8 cellular contexts compared by ENCODE assay signal in genomic region chr20:59031326-59032022, GRCh38. TPM values are rescaled to one million over a fixed set of nuclear protein-coding genes. Genes with fewer than 3 reads are reported as not detected.
A peak's percentile ranks its signal among the peaks of the same experiment; 100 is the strongest.
DNase-seq lines count a peak whose midpoint lies in the region; ATAC-seq and TF ChIP-seq lines count a peak whose summit lies in the region.

No MANE protein-coding gene starts in this region.

- H4K8ac ChIP-seq in neuronal stem cell (ENCODE audit: low read depth, low read length) = no peak overlapping the region

- DNase-seq in NCI-H1092 treated with DMSO at 0.1 percent for 48 hours (lab: John Stamatoyannopoulos, UW) (peak; percentile 45), NCI-H1092 (lab: John Stamatoyannopoulos, UW) (no peak), neuronal stem cell (ENCODE audit: low spot score) (no peak), H4 (ENCODE audit: low spot score) (no peak), NCI-H1694 (lab: John Stamatoyannopoulos, UW) (no peak)
- peak in 2 of 3 donors; percentile 11 to 23 for DNase-seq in effector memory CD4-positive, alpha-beta T cell

- WGBS in neuronal stem cell (ENCODE audit: extremely low coverage in 2 of 2, insufficient read length in 2 of 2, insufficient replicate concordance in 1 of 2), 2 donors = no CpG with 5 or more reads among the region's 18 CpGs

- H4K91ac ChIP-seq in neuronal stem cell (ENCODE audit: low read depth, low read length, poor library complexity) = peak overlapping the region; percentile 56

- ATAC-seq in GM18498 (IDR thresholded peaks at IDR 0.05; ENCODE audit: unreplicated experiment) = no peak

- H3K4me1 ChIP-seq in OCI-LY1 (ENCODE audit: insufficient read depth, low read length, severe bottlenecking) (peaks cover 44% of the 10 kb centered on the region), neuronal stem cell (ENCODE audit: control insufficient read depth in 2 of 2, insufficient read depth in 1 of 2, low read depth in 1 of 2, low read length in 2 of 2) (peaks cover 4 to 49% of the 10 kb centered on the region in 2 donors)
- H3K4me1 ChIP-seq in effector memory CD4-positive, alpha-beta T cell (ENCODE audit: control insufficient read depth, insufficient read depth, low read length, poor library complexity, severe bottlenecking) = peaks cover 24% of the 10 kb centered on the region

- H2BK12ac ChIP-seq in neuronal stem cell (ENCODE audit: low read length) = no peak overlapping the region

- H3K27ac ChIP-seq in OCI-LY1 (ENCODE audit: low read depth, low read length, poor library complexity, severe bottlenecking) (peak overlapping the region; percentile 50), neuronal stem cell (replicated peaks; ENCODE audit: low read length) (no peak overlapping the region)
- H3K27ac ChIP-seq in effector memory CD4-positive, alpha-beta T cell (ENCODE audit: insufficient read depth, low read length, poor library complexity, severe bottlenecking) = peak overlapping the region; percentile 84

- no peaks in the 10 kb centered on the region for H3K9me2 ChIP-seq in OCI-LY1 (ENCODE audit: low read depth, low read length)

- H3K9ac ChIP-seq in OCI-LY1 (ENCODE audit: low read length) (peak overlapping the region; percentile 97), neuronal stem cell (ENCODE audit: low read depth, low read length, poor library complexity) (peak overlapping the region; percentile 99)

- H3K4me3 ChIP-seq in OCI-LY1 (ENCODE audit: low read depth, low read length, poor library complexity, severe bottlenecking) (peak overlapping the region; percentile 93), neuronal stem cell (ENCODE audit: low read length in 2 of 2) (peak overlapping the region; percentile 81 to 97)
- H3K4me3 ChIP-seq in effector memory CD4-positive, alpha-beta T cell (ENCODE audit: insufficient read depth, low read depth, low read length, poor library complexity, severe bottlenecking) = peak overlapping the region; percentile 87

- no peak for TF ChIP-seq CTCF in OCI-LY1 (IDR thresholded peaks at IDR 0.05; ENCODE audit: low read length)

- 0 out of 2 replicates have a peak, but pooled peaks cover 3% of the 10 kb centered on the region for H4K20me1 ChIP-seq in OCI-LY1 (ENCODE audit: insufficient read depth, low read length)

- H3K36me3 ChIP-seq in OCI-LY1 (ENCODE audit: insufficient read depth, low read length) (peaks cover 87% of the 10 kb centered on the region), neuronal stem cell (replicated peaks in 1 of 2; ENCODE audit: control insufficient read depth in 2 of 2, insufficient read depth in 2 of 2, low read length in 2 of 2) (peaks cover 19 to 80% of the 10 kb centered on the region in 2 donors)
- H3K36me3 ChIP-seq in effector memory CD4-positive, alpha-beta T cell (ENCODE audit: control insufficient read depth, insufficient read depth, low read length) = peaks cover 40% of the 10 kb centered on the region

- no peak overlapping the region for H2BK15ac ChIP-seq in neuronal stem cell (ENCODE audit: low read length)

- H3K79me2 ChIP-seq in OCI-LY1 (ENCODE audit: insufficient read depth, low read length) = peaks cover 48% of the 10 kb centered on the region

- H3F3A ChIP-seq in OCI-LY1 (ENCODE audit: insufficient read depth, low read length) = peaks cover 13% of the 10 kb centered on the region

- H3K27me3 ChIP-seq in OCI-LY1 (ENCODE audit: insufficient read depth, low read length) (no peaks in the 10 kb centered on the region), neuronal stem cell (ENCODE audit: control insufficient read depth in 3 of 3, insufficient read depth in 3 of 3, low read depth in 1 of 3, low read length in 3 of 3) (no peaks in the 10 kb centered on the region)
- H3K27me3 ChIP-seq in effector memory CD4-positive, alpha-beta T cell (replicated peaks; ENCODE audit: control insufficient read depth, insufficient read depth, low read length, poor library complexity, severe bottlenecking) = no peaks in the 10 kb centered on the region

- peak overlapping the region; percentile 97 for H3K14ac ChIP-seq in neuronal stem cell (ENCODE audit: low read length)

- H2AFZ ChIP-seq in OCI-LY1 (ENCODE audit: low read length) (no peak overlapping the region), neuronal stem cell (ENCODE audit: low read length) (peak overlapping the region; percentile 90)

- H2BK5ac ChIP-seq in neuronal stem cell (ENCODE audit: low read length) = peak overlapping the region; percentile 87

- peaks cover 4% of the 10 kb centered on the region for H3K79me1 ChIP-seq in neuronal stem cell (ENCODE audit: low read depth, low read length)

- H2BK120ac ChIP-seq in neuronal stem cell (ENCODE audit: low read depth, low read length) = no peak overlapping the region

- H3K4ac ChIP-seq in neuronal stem cell (ENCODE audit: low read length) = no peak overlapping the region

- peak overlapping the region; percentile 89 for H2AK5ac ChIP-seq in neuronal stem cell (ENCODE audit: low read depth, low read length)

- H3K4me2 ChIP-seq in OCI-LY1 (ENCODE audit: low read length) = peak overlapping the region; percentile 100
- peak overlapping the region; percentile 70 for H3K4me2 ChIP-seq in neuronal stem cell (ENCODE audit: insufficient read depth, low read length, poor library complexity, severe bottlenecking)

- peak overlapping the region; percentile 99 for H3K18ac ChIP-seq in neuronal stem cell (ENCODE audit: low read length)

- H3K23ac ChIP-seq in neuronal stem cell (ENCODE audit: low read depth, low read length, poor library complexity) = peak overlapping the region; percentile 96

- H3K9me3 ChIP-seq in OCI-LY1 (ENCODE audit: low read length) = no peaks in the 10 kb centered on the region
- no peaks in the 10 kb centered on the region for H3K9me3 ChIP-seq in effector memory CD4-positive, alpha-beta T cell (ENCODE audit: control insufficient read depth, low read length)
- no peaks in the 10 kb centered on the region for H3K9me3 ChIP-seq in neuronal stem cell (replicated peaks in 1 of 2; ENCODE audit: control insufficient read depth in 2 of 2, insufficient read depth in 1 of 2, low read depth in 1 of 2, low read length in 2 of 2)

RNA-seq across cellular contexts. Expression of gene ATP5F1E, which starts 0.7 kb away (rescaled TPM):
- polyA plus RNA-seq in neuronal stem cell (2013, experiment 1 of 2) = 74.0 TPM
- 75.8 TPM for polyA plus RNA-seq in neuronal stem cell (2013, experiment 2 of 2)
- total RNA-seq in H4 (2014; rRNA removed; shearing (Covaris generic)) = 45.0 and 50.5 TPM in 2 replicates

RNA-seq across cellular contexts. Expression of gene PRELID3B, which starts 11.1 kb away (rescaled TPM):
- polyA plus RNA-seq in neuronal stem cell (2013, experiment 1 of 2) = 21.2 TPM
- 21.3 TPM for polyA plus RNA-seq in neuronal stem cell (2013, experiment 2 of 2)
- 46.9 and 53.4 TPM in 2 replicates for total RNA-seq in H4 (2014; rRNA removed; shearing (Covaris generic))

RNA-seq across cellular contexts. Expression of gene TUBB1, which starts 12.2 kb away (rescaled TPM):
- polyA plus RNA-seq in neuronal stem cell (2013, experiment 1 of 2) = not detected
- polyA plus RNA-seq in neuronal stem cell (2013, experiment 2 of 2) = not detected
- total RNA-seq in H4 (2014; rRNA removed; shearing (Covaris generic)) = not detected in 2 replicates

RNA-seq across cellular contexts. Expression of gene CTSZ, which starts 24.4 kb away (rescaled TPM):
- 32.2 TPM for polyA plus RNA-seq in neuronal stem cell (2013, experiment 1 of 2)
- polyA plus RNA-seq in neuronal stem cell (2013, experiment 2 of 2) = 31.5 TPM
- 0.17 and 0.18 TPM in 2 replicates for total RNA-seq in H4 (2014; rRNA removed; shearing (Covaris generic))

RNA-seq across cellular contexts. Expression of gene NELFCD, which starts 50.4 kb away (rescaled TPM):
- 55.6 TPM for polyA plus RNA-seq in neuronal stem cell (2013, experiment 1 of 2)
- 57.2 TPM for polyA plus RNA-seq in neuronal stem cell (2013, experiment 2 of 2)
- 19.0 and 44.2 TPM in 2 replicates for total RNA-seq in H4 (2014; rRNA removed; shearing (Covaris generic))

Comparison
In these comparisons a context has a peak if more than half of its experiments do, and no peak if none do; other contexts are left out.
1. DNase-seq: peak in NCI-H1092 treated with DMSO at 0.1 percent for 48 hours (single experiment) and effector memory CD4-positive, alpha-beta T cell (2 of 3); none in NCI-H1092 (single experiment), neuronal stem cell (single experiment), H4 (single experiment) and NCI-H1694 (single experiment).
2. Peak in every context shown above with its lines, with median percentiles within 50 percentile points of each other: H3K4me3 ChIP-seq.